1 cellular context compared by ENCODE assay signal in genomic region chr11:61129608-61130523, GRCh38.
TF ChIP-seq lines count a peak whose summit lies in the region.

No MANE protein-coding gene starts in this region.

TF ChIP-seq in GM12878, 131 proteins besides CTCF, POLR2A, EP300 and RAD21 (continued from another document and continues in another):
- peak; percentile 58; the same call in 1 of the 2 replicates for TF ChIP-seq MAX (IDR thresholded peaks at IDR 0.05; ENCODE audit: low read depth, low read length)
- TF ChIP-seq BCL3 (IDR thresholded peaks at IDR 0.05; ENCODE audit: borderline replicate concordance, insufficient read depth, low read depth, low read length, poor library complexity, severe bottlenecking): peak; percentile 71
- no peak for TF ChIP-seq ESRRA (IDR thresholded peaks at IDR 0.05; ENCODE audit: low read length)
- TF ChIP-seq ZNF592 (IDR thresholded peaks at IDR 0.05): no peak; the same call in 1 of the 2 replicates
- peak; percentile 38 for TF ChIP-seq KLF5 (IDR thresholded peaks at IDR 0.05; ENCODE audit: partially characterized antibody)
- 0 out of 2 replicates have a peak, but pooled peaks have one; percentile 45 for TF ChIP-seq SIN3A (IDR thresholded peaks at IDR 0.05; ENCODE audit: low read depth, low read length)
- no peak for TF ChIP-seq PAX8 (IDR thresholded peaks at IDR 0.05)
- TF ChIP-seq CBX5 (IDR thresholded peaks at IDR 0.05; ENCODE audit: low read depth): 0 out of 2 replicates have a peak, but pooled peaks have one; percentile 63
- TF ChIP-seq SMAD1 (IDR thresholded peaks at IDR 0.05; ENCODE audit: low read depth, partially characterized antibody): no peak
- peak; percentile 69 for TF ChIP-seq NBN (IDR thresholded peaks at IDR 0.05)
- TF ChIP-seq IRF4 (IDR thresholded peaks at IDR 0.05; ENCODE audit: low read depth, low read length): 0 out of 2 replicates have a peak, but pooled peaks have one; percentile 62
- peak; percentile 69; the same call in 1 of the 2 replicates for TF ChIP-seq ATF3 (IDR thresholded peaks at IDR 0.05; ENCODE audit: borderline replicate concordance, extremely low read depth, low read depth, low read length)
- TF ChIP-seq SP1 (IDR thresholded peaks at IDR 0.05; ENCODE audit: low read depth, low read length): peak; percentile 26
- TF ChIP-seq HSF1 (IDR thresholded peaks at IDR 0.05; ENCODE audit: low read depth, low read length): peak; percentile 58; the same call in 1 of the 2 replicates
- TF ChIP-seq IKZF1 (conservative IDR thresholded peaks at IDR 0.05): peak; percentile 66
- no peak for TF ChIP-seq RAD51 (IDR thresholded peaks at IDR 0.05)
- TF ChIP-seq ZNF24 (IDR thresholded peaks at IDR 0.05): no peak
- peak; percentile 36 to 45; a peak in 1 of 4 replicates for TF ChIP-seq IKZF2 (IDR thresholded peaks at IDR 0.05)
- 0 out of 3 replicates have a peak, but pooled peaks of 1 of the 2 experiments have one; percentile 16 for TF ChIP-seq EGR1 (IDR thresholded peaks at IDR 0.05; ENCODE audit: borderline replicate concordance in 1 of 2, low read depth in 2 of 2, low read length in 2 of 2)
- 0 out of 2 replicates have a peak, but pooled peaks have one; percentile 51 for TF ChIP-seq RELB (IDR thresholded peaks at IDR 0.05; ENCODE audit: low read depth)
- TF ChIP-seq LARP7 (IDR thresholded peaks at IDR 0.05): peak; percentile 67
- peak; percentile 89 for TF ChIP-seq FOXM1 (IDR thresholded peaks at IDR 0.05; ENCODE audit: low read depth, low read length)
- TF ChIP-seq WRNIP1 (IDR thresholded peaks at IDR 0.05; ENCODE audit: borderline replicate concordance, low read depth, low read length): no peak
- 0 out of 2 replicates have a peak, but pooled peaks have one; percentile 36 for TF ChIP-seq PAX5 (IDR thresholded peaks at IDR 0.05; ENCODE audit: borderline replicate concordance, low read depth, low read length)
- TF ChIP-seq MXI1 (IDR thresholded peaks at IDR 0.05; ENCODE audit: low read depth, low read length): no peak
- TF ChIP-seq EZH2 (IDR thresholded peaks at IDR 0.05; ENCODE audit: borderline replicate concordance, control insufficient read depth, low read depth, low read length): no peak
- TF ChIP-seq NFIC (IDR thresholded peaks at IDR 0.05; ENCODE audit: low read depth, low read length): no peak
- TF ChIP-seq CREM (IDR thresholded peaks at IDR 0.05; ENCODE audit: low read depth): peak; percentile 38; the same call in 1 of the 2 replicates
- TF ChIP-seq YY1 (IDR thresholded peaks at IDR 0.05; ENCODE audit: low read depth, low read length): peak; percentile 87
- no peak for TF ChIP-seq PBX3 (IDR thresholded peaks at IDR 0.05; ENCODE audit: insufficient replicate concordance, low read depth, low read length)
- TF ChIP-seq ZNF207 (IDR thresholded peaks at IDR 0.05; ENCODE audit: borderline replicate concordance): peak; percentile 72; the same call in 1 of the 2 replicates
- TF ChIP-seq TAF1 (IDR thresholded peaks at IDR 0.05; ENCODE audit: borderline replicate concordance, low read depth, low read length): 0 out of 2 replicates have a peak, but pooled peaks have one; percentile 27
- peak; percentile 97 for TF ChIP-seq SMARCA5 (IDR thresholded peaks at IDR 0.05)
- peak; percentile 70 for TF ChIP-seq HDGF (IDR thresholded peaks at IDR 0.05)
- TF ChIP-seq SIX5 (IDR thresholded peaks at IDR 0.05; ENCODE audit: low read depth, low read length, severe bottlenecking): peak; percentile 7
- 0 out of 2 replicates have a peak, but pooled peaks have one; percentile 10 for TF ChIP-seq ELK1 (IDR thresholded peaks at IDR 0.05; ENCODE audit: low read depth, low read length)
- TF ChIP-seq POU2F2 (IDR thresholded peaks at IDR 0.05; ENCODE audit: borderline replicate concordance, low read depth, low read length): peak; percentile 91
- TF ChIP-seq RUNX3 (IDR thresholded peaks at IDR 0.05; ENCODE audit: low read length): no peak
- TF ChIP-seq TARDBP (IDR thresholded peaks at IDR 0.05; ENCODE audit: borderline replicate concordance): peak; percentile 78
- TF ChIP-seq TCF12 (IDR thresholded peaks at IDR 0.05; ENCODE audit: low read depth, low read length): peak; percentile 75; the same call in 1 of the 2 replicates
- TF ChIP-seq TBL1XR1 (IDR thresholded peaks at IDR 0.05; ENCODE audit: low read depth, low read length): peak; percentile 70; the same call in 1 of the 2 replicates
- no peak for TF ChIP-seq IRF5 (IDR thresholded peaks at IDR 0.05; ENCODE audit: borderline replicate concordance)
- TF ChIP-seq NKRF (conservative IDR thresholded peaks at IDR 0.05): no peak
- TF ChIP-seq SREBF2 (IDR thresholded peaks at IDR 0.05; ENCODE audit: low read length): no peak
- 0 out of 2 replicates have a peak, but pooled peaks have one; percentile 39 for TF ChIP-seq MEF2A (IDR thresholded peaks at IDR 0.05; ENCODE audit: insufficient read depth, low read depth, low read length)
- TF ChIP-seq TCF3 (IDR thresholded peaks at IDR 0.05; ENCODE audit: borderline replicate concordance, insufficient read depth, low read depth, low read length): peak; percentile 55; the same call in 1 of the 2 replicates
- no peak for TF ChIP-seq FOS (IDR thresholded peaks at IDR 0.05; ENCODE audit: borderline replicate concordance, extremely low read depth, insufficient read length)
- TF ChIP-seq EED (IDR thresholded peaks at IDR 0.05; ENCODE audit: low read depth): peak; percentile 61; the same call in 1 of the 2 replicates
- TF ChIP-seq MYC (IDR thresholded peaks at IDR 0.05; ENCODE audit: insufficient read depth, insufficient read length, insufficient replicate concordance, low read length, severe bottlenecking): no peak
- TF ChIP-seq RELA (IDR thresholded peaks at IDR 0.05; ENCODE audit: borderline replicate concordance, partially characterized antibody): peak; percentile 75
- no peak for TF ChIP-seq ZBED1 (IDR thresholded peaks at IDR 0.05; ENCODE audit: borderline replicate concordance)
- TF ChIP-seq STAT1 (conservative IDR thresholded peaks at IDR 0.05): peak; percentile 65; the same call in 1 of the 2 replicates
- peak; percentile 22; the same call in 1 of the 2 replicates for TF ChIP-seq DPF2 (IDR thresholded peaks at IDR 0.05)
- TF ChIP-seq CREB1 (IDR thresholded peaks at IDR 0.05; ENCODE audit: low read depth): 0 out of 2 replicates have a peak, but pooled peaks have one; percentile 31
